In the genomic region with DNA sequence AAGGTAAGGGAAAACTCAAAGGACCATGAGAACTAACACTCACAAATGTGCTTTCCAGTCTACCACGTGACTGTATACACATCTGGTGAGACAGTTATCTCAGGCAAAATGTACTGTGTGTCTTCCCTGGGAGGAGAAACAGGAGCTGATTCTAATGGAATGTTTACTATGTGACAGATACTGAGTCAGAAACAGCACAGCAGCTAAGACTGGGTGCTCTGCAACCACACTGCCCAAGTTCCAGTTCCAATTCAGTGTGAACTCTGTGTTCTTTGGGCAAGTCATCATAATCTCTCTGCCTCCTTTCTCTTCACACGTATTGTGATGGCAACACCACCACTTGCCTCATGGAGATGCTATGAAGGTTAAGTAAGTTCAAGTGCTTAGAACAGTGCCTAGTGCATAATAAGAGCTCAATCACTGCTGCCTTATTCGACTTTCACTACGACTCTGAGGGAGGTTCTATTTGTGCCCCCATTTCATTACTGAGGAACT, we compare ENCODE assay signal across 9 cellular contexts.
DNase-seq lines count a peak whose midpoint lies in the region; ATAC-seq, FAIRE-seq and TF ChIP-seq lines count a peak whose summit lies in the region.
"Had no signal": no experiment of that assay in that cellular context is flagged by ENCODE, and none has a peak within 500 bp of the region (broad histone marks: within the 10 kb centered on the region; RNA-seq: fewer than 3 reads in every experiment).

No MANE protein-coding gene starts in this region.

- no peak for TF ChIP-seq CTCF in kidney (IDR thresholded peaks at IDR 0.05; ENCODE audit: borderline replicate concordance, extremely low read depth, insufficient read depth)

- intact Hi-C loops in activated CD4-positive, alpha-beta T cell treated with anti-CD3 and anti-CD28 coated beads, Interleukin-2, amount 10 ng/mL, durations not matched to agents 24 days and 14 days (cut with micrococcal nuclease) = loop anchor here (1.0 to 5.0 kb wide), 5 partner anchors 27 to 300 kb away; no protein-coding TSS in a partner anchor
- intact Hi-C loops in kidney (cut with DNase I) = no loop called here

- no peaks in the 10 kb centered on the region for H3K9me3 Mint-ChIP-seq in activated CD4-positive, alpha-beta T cell treated with anti-CD3 and anti-CD28 coated beads, Interleukin-2, amount 10 ng/mL, durations not matched to agents 24 days and 14 days

- peak overlapping the region in 1 of 2 donors; percentile 1 for H3K9ac ChIP-seq in kidney (ENCODE audit: low read length in 2 of 2)

- H3K27ac Mint-ChIP-seq in activated CD4-positive, alpha-beta T cell treated with anti-CD3 and anti-CD28 coated beads, Interleukin-2, amount 10 ng/mL, durations not matched to agents 24 days and 14 days = peak overlapping the region; percentile 84

- H3K36me3 Mint-ChIP-seq in activated CD4-positive, alpha-beta T cell treated with anti-CD3 and anti-CD28 coated beads, Interleukin-2, amount 10 ng/mL, durations not matched to agents 24 days and 14 days (ENCODE audit: low read depth) = peaks cover 38% of the 10 kb centered on the region

- peak; percentile 87 for ATAC-seq in stimulated activated naive CD8-positive, alpha-beta T cell treated with anti-CD3 and anti-CD28 coated beads, Interleukin-15, Interleukin-2, amounts not matched to agents 100 U/mL and 50 U/mL, for 24 hours
- ATAC-seq in GM19455 (IDR thresholded peaks at IDR 0.05; ENCODE audit: unreplicated experiment) = no peak

- peaks cover under 1 to 7% of the 10 kb centered on the region in 2 donors for H3K36me3 ChIP-seq in kidney (ENCODE audit: control insufficient read depth in 1 of 2, insufficient read depth in 2 of 2, low read length in 2 of 2)

- no peak for FAIRE-seq in kidney (lab: Jason Lieb, UNC)

- no peaks in the 10 kb centered on the region for H3K9me3 ChIP-seq in kidney (ENCODE audit: control insufficient read depth in 1 of 2, low read length in 2 of 2)
- H3K9me3 ChIP-seq: Caco-2 had no signal

- no peak overlapping the region for H3K4me3 ChIP-seq in kidney (ENCODE audit: low read length in 2 of 2)

- DNase-seq in activated CD4-positive, alpha-beta T cell treated with anti-CD3 and anti-CD28 coated beads, Interleukin-2, amount 10 ng/mL, durations not matched to agents 24 days and 14 days = peak; percentile 71
- DNase-seq in activated CD4-positive, alpha-beta T cell treated with anti-CD3 and anti-CD28 coated beads, Interleukin-2, amount 50 U/mL, for 1 hour = no peak
- DNase-seq in HS-5 (ENCODE audit: low read depth) (peak; percentile 97), amniotic epithelial cell (ENCODE audit: low read depth) (peak; percentile 100), kidney (no peak), cerebellum (ENCODE audit: low spot score) (no peak)
- no peak for DNase-seq in stimulated activated naive CD8-positive, alpha-beta T cell treated with anti-CD3 and anti-CD28 coated beads, Interleukin-15, Interleukin-2, amounts not matched to agents 100 U/mL and 50 U/mL, for 24 hours

- H3K4me3 Mint-ChIP-seq in activated CD4-positive, alpha-beta T cell treated with anti-CD3 and anti-CD28 coated beads, Interleukin-2, amount 10 ng/mL, durations not matched to agents 24 days and 14 days = peak overlapping the region; percentile 32

- H3K27me3 Mint-ChIP-seq in activated CD4-positive, alpha-beta T cell treated with anti-CD3 and anti-CD28 coated beads, Interleukin-2, amount 10 ng/mL, durations not matched to agents 24 days and 14 days = no peaks in the 10 kb centered on the region

- peaks cover 29 to 43% of the 10 kb centered on the region in 2 donors for H3K4me1 ChIP-seq in kidney (ENCODE audit: control insufficient read depth in 1 of 2, insufficient read depth in 1 of 2, low read depth in 1 of 2, low read length in 2 of 2)

- H3K27ac ChIP-seq in kidney (ENCODE audit: low read depth in 2 of 2, low read length in 2 of 2) = peak overlapping the region; percentile 7 to 20

- peaks cover 53% of the 10 kb centered on the region for H3K4me1 Mint-ChIP-seq in activated CD4-positive, alpha-beta T cell treated with anti-CD3 and anti-CD28 coated beads, Interleukin-2, amount 10 ng/mL, durations not matched to agents 24 days and 14 days

Comparison
In these comparisons a context has a peak if more than half of its experiments do, and no peak if none do; other contexts are left out.
1. DNase-seq: peak in activated CD4-positive, alpha-beta T cell treated with anti-CD3 and anti-CD28 coated beads, Interleukin-2, amount 10 ng/mL, durations not matched to agents 24 days and 14 days (single experiment), HS-5 (single experiment) and amniotic epithelial cell (single experiment); none in activated CD4-positive, alpha-beta T cell treated with anti-CD3 and anti-CD28 coated beads, Interleukin-2, amount 50 U/mL, for 1 hour (single experiment), kidney (single experiment), stimulated activated naive CD8-positive, alpha-beta T cell treated with anti-CD3 and anti-CD28 coated beads, Interleukin-15, Interleukin-2, amounts not matched to agents 100 U/mL and 50 U/mL, for 24 hours (single experiment) and cerebellum (single experiment).